2 cellular contexts compared by ENCODE assay signal in genomic region chr5:159145160-159145559, GRCh38. TPM values are rescaled to one million over a fixed set of nuclear protein-coding genes. Genes with fewer than 3 reads are reported as not detected.
"Had no signal": no experiment of that assay in that cellular context is flagged by ENCODE, and none has a peak within 500 bp of the region (broad histone marks: within the 10 kb centered on the region; RNA-seq: fewer than 3 reads in every experiment).

No MANE protein-coding gene starts in this region.

RNA-seq across cellular contexts. Expression of gene EBF1, which starts 45.4 kb away (rescaled TPM):
- total RNA-seq: epithelial cell of proximal tubule, foreskin keratinocyte had no signal
- polyA plus RNA-seq: foreskin keratinocyte had no signal
